In the genomic region with DNA sequence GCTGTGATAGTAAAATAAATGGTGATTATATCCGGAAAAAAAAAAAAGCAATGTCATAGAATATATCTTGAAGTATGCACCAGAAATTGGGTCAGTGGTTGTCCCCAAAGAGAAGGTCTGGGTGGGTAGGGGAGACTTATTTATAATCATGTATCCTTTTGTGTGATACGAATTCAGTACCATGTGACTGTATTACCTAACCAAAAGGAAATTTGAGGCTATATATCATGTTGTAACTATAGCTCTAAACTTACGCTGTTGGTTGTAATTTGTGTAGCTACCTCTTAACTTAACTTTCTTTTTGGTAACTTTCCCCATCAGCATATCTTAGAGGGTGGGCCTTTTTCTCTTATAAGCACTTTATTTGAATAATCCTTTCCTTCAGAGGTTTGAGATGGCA, we compare ENCODE assay signal across 30 cellular contexts. TPM values are rescaled to one million over a fixed set of nuclear protein-coding genes. Genes with fewer than 3 reads are reported as not detected.
"Had no signal": no experiment of that assay in that cellular context is flagged by ENCODE, and none has a peak within 500 bp of the region (broad histone marks: within the 10 kb centered on the region; RNA-seq: fewer than 3 reads in every experiment).

No MANE protein-coding gene starts in this region.

- H3K4me2 ChIP-seq: hepatocyte had no signal

- ATAC-seq: activated CD4-positive, alpha-beta T cell treated with anti-CD3 and anti-CD28 coated beads for 36 hours; activated CD8-positive, alpha-beta memory T cell treated with anti-CD3 and anti-CD28 coated beads, Interleukin-2, amount 10 ng/mL, durations not matched to agents 7 days and 5 days; activated CD8-positive, alpha-beta T cell treated with anti-CD3 and anti-CD28 coated beads, Interleukin-2, amount 10 ng/mL, durations not matched to agents 7 days and 5 days; effector memory CD8-positive, alpha-beta T cell; gastroesophageal sphincter; left cardiac atrium; left ventricle myocardium superior had no signal

- H2AFZ ChIP-seq: hepatocyte had no signal

- H3K36me3 ChIP-seq: gastroesophageal sphincter, sigmoid colon, transverse colon had no signal

- H3K4me1 ChIP-seq: gastroesophageal sphincter, testis, transverse colon had no signal

- H3K9me3 ChIP-seq: gastroesophageal sphincter, sigmoid colon, testis, transverse colon had no signal

- DNase-seq: activated CD4-positive, alpha-beta T cell treated with anti-CD3 and anti-CD28 coated beads for 36 hours; activated CD4-positive, CD25-positive, alpha-beta regulatory T cell; activated CD8-positive, alpha-beta memory T cell treated with anti-CD3 and anti-CD28 coated beads, Interleukin-2, amount 10 ng/mL, durations not matched to agents 7 days and 5 days; activated CD8-positive, alpha-beta T cell treated with anti-CD3 and anti-CD28 coated beads, Interleukin-2, amount 10 ng/mL, durations not matched to agents 7 days and 5 days; activated naive CD4-positive, alpha-beta T cell; activated naive CD8-positive, alpha-beta T cell treated with anti-CD3 and anti-CD28 coated beads, Interleukin-2, amount 10 ng/mL, durations not matched to agents 7 days and 5 days; activated T-cell treated with anti-CD3 and anti-CD28 coated beads, Interleukin-2, amount 50 U/mL, for 48 hours; amygdala; caudate nucleus; cortex of kidney; effector memory CD8-positive, alpha-beta T cell; erythroblast; islet precursor cell; left cardiac atrium; left ventricle myocardium superior; sigmoid colon; small intestine; stimulated activated CD4-positive, alpha-beta T cell treated with anti-CD3 and anti-CD28 coated beads, Interleukin-1b, Interleukin-23, amount 100 ng/mL, for 48 hours; stimulated activated naive CD4-positive, alpha-beta T cell; T-helper 1 cell; testis; transverse colon had no signal

- H3K4me3 Mint-ChIP-seq: activated CD4-positive, alpha-beta T cell treated with anti-CD3 and anti-CD28 coated beads for 36 hours; activated CD8-positive, alpha-beta memory T cell treated with anti-CD3 and anti-CD28 coated beads, Interleukin-2, amount 10 ng/mL, durations not matched to agents 7 days and 5 days; activated CD8-positive, alpha-beta T cell treated with anti-CD3 and anti-CD28 coated beads, Interleukin-2, amount 10 ng/mL, durations not matched to agents 7 days and 5 days; activated naive CD8-positive, alpha-beta T cell treated with anti-CD3 and anti-CD28 coated beads, Interleukin-2, amount 10 ng/mL, durations not matched to agents 7 days and 5 days; effector memory CD8-positive, alpha-beta T cell; nephron; T-helper 2 cell treated with Interferon-gamma antibody and Interleukin-4, amounts not matched to agents 5 μg/mL and 100 μg/mL, for 36 hours had no signal

- H3K27me3 Mint-ChIP-seq: activated CD4-positive, alpha-beta T cell treated with anti-CD3 and anti-CD28 coated beads for 36 hours; activated CD8-positive, alpha-beta memory T cell treated with anti-CD3 and anti-CD28 coated beads, Interleukin-2, amount 10 ng/mL, durations not matched to agents 7 days and 5 days; activated naive CD8-positive, alpha-beta T cell treated with anti-CD3 and anti-CD28 coated beads, Interleukin-2, amount 10 ng/mL, durations not matched to agents 7 days and 5 days; effector memory CD8-positive, alpha-beta T cell had no signal

- H3K9me3 Mint-ChIP-seq: effector memory CD8-positive, alpha-beta T cell; nephron; T-helper 2 cell treated with Interferon-gamma antibody and Interleukin-4, amounts not matched to agents 5 μg/mL and 100 μg/mL, for 36 hours had no signal

- H3K4me3 ChIP-seq: gastroesophageal sphincter, hepatocyte, sigmoid colon, testis, transverse colon had no signal

- H3K27me3 ChIP-seq: gastroesophageal sphincter, hepatocyte, sigmoid colon, testis, transverse colon had no signal

- H3K27ac Mint-ChIP-seq: activated CD4-positive, alpha-beta T cell treated with anti-CD3 and anti-CD28 coated beads for 36 hours; activated CD8-positive, alpha-beta memory T cell treated with anti-CD3 and anti-CD28 coated beads, Interleukin-2, amount 10 ng/mL, durations not matched to agents 7 days and 5 days; activated CD8-positive, alpha-beta T cell treated with anti-CD3 and anti-CD28 coated beads, Interleukin-2, amount 10 ng/mL, durations not matched to agents 7 days and 5 days; activated naive CD8-positive, alpha-beta T cell treated with anti-CD3 and anti-CD28 coated beads, Interleukin-2, amount 10 ng/mL, durations not matched to agents 7 days and 5 days; effector memory CD8-positive, alpha-beta T cell; nephron; T-helper 2 cell treated with Interferon-gamma antibody and Interleukin-4, amounts not matched to agents 5 μg/mL and 100 μg/mL, for 36 hours had no signal

- H3K27ac ChIP-seq: gastroesophageal sphincter, hepatocyte, sigmoid colon, testis, transverse colon had no signal

- H3K4me1 Mint-ChIP-seq: activated CD8-positive, alpha-beta memory T cell treated with anti-CD3 and anti-CD28 coated beads, Interleukin-2, amount 10 ng/mL, durations not matched to agents 7 days and 5 days; activated naive CD8-positive, alpha-beta T cell treated with anti-CD3 and anti-CD28 coated beads, Interleukin-2, amount 10 ng/mL, durations not matched to agents 7 days and 5 days had no signal

RNA-seq across cellular contexts. Expression of a gene that starts 25.2 kb away (rescaled TPM):
- total RNA-seq: activated CD4-positive, alpha-beta T cell treated with anti-CD3 and anti-CD28 coated beads for 36 hours; activated CD8-positive, alpha-beta memory T cell treated with anti-CD3 and anti-CD28 coated beads, Interleukin-2, amount 10 ng/mL, durations not matched to agents 7 days and 5 days; activated CD8-positive, alpha-beta T cell treated with anti-CD3 and anti-CD28 coated beads, Interleukin-2, amount 10 ng/mL, durations not matched to agents 7 days and 5 days; activated naive CD8-positive, alpha-beta T cell treated with anti-CD3 and anti-CD28 coated beads, Interleukin-2, amount 10 ng/mL, durations not matched to agents 7 days and 5 days; chondrocyte; left cardiac atrium; left ventricle myocardium superior; lung microvascular endothelial cell; mesenteric fat pad; osteocyte; testis had no signal
